Comparison of ENCODE assay signal across 8 cellular contexts in genomic region chr19:20776083-20777076, GRCh38. TPM values are rescaled to one million over a fixed set of nuclear protein-coding genes. Genes with fewer than 3 reads are reported as not detected.
DNase-seq lines count a peak whose midpoint lies in the region; ATAC-seq and TF ChIP-seq lines count a peak whose summit lies in the region.

Gene ZNF66, plus strand, starts transcription at chr19:20776304. Its CDS starts 144 bp downstream, at chr19:20776448.

- no peaks in the 10 kb centered on the region for H3K27me3 ChIP-seq in CD8-positive, alpha-beta T cell (ENCODE audit: insufficient read depth, low read length)
- H3K27me3 ChIP-seq in OCI-LY1 (ENCODE audit: insufficient read depth, low read length) (no peaks in the 10 kb centered on the region), mucosa of rectum (ENCODE audit: control insufficient read depth in 2 of 2, insufficient read depth in 2 of 2, low read length in 2 of 2) (no peaks in the 10 kb centered on the region)

- peaks cover 31% of the 10 kb centered on the region for H3K36me3 Mint-ChIP-seq in CD8-positive, alpha-beta T cell

- peak within 1 kb of the TSS; percentile 89 for H3K27ac ChIP-seq in CD8-positive, alpha-beta T cell (ENCODE audit: low read depth, low read length)
- peak within 1 kb of the TSS; percentile 45 for H3K27ac ChIP-seq in OCI-LY1 (ENCODE audit: low read depth, low read length, poor library complexity, severe bottlenecking)
- peak within 1 kb of the TSS; percentile 60 to 70 for H3K27ac ChIP-seq in mucosa of rectum (ENCODE audit: low read depth in 2 of 2, low read length in 2 of 2)

- H3K4me1 ChIP-seq in CD8-positive, alpha-beta T cell (ENCODE audit: insufficient read depth, low read length): no peaks in the 10 kb centered on the region
- H3K4me1 ChIP-seq in OCI-LY1 (ENCODE audit: insufficient read depth, low read length, severe bottlenecking) (peaks cover 5% of the 10 kb centered on the region), mucosa of rectum (ENCODE audit: control insufficient read depth in 2 of 2, insufficient read depth in 2 of 2, low read length in 2 of 2) (no peaks in the 10 kb centered on the region)

- CTCF ChIA-PET in CD8-positive, alpha-beta T cell (lab: Charles Lee): no interaction called here

- H2AFZ ChIP-seq in OCI-LY1 (ENCODE audit: low read length): no peak within 1 kb of the TSS

- no peaks in the 10 kb centered on the region for H3K9me2 ChIP-seq in OCI-LY1 (ENCODE audit: low read depth, low read length)

- intact Hi-C loops in CD8-positive, alpha-beta T cell (cut with DNase I, micrococcal nuclease): loop anchor here (1.0 to 10.0 kb wide), 13 partner anchors 114 to 1076 kb away; partner anchors contain the start of genes ZNF430 (in 2 of the 2), ZNF626 (in 2 of the 2), ZNF85 (in 2 of the 2) and ZNF431 (in 1 of the 2)

- peak; percentile 98 for ATAC-seq in CD8-positive, alpha-beta T cell
- peak; percentile 93 for ATAC-seq in GM19438 (IDR thresholded peaks at IDR 0.05; ENCODE audit: low read depth, unreplicated experiment)

- peak within 1 kb of the TSS; percentile 83 for H3K9ac ChIP-seq in OCI-LY1 (ENCODE audit: low read length)
- H3K9ac ChIP-seq in mucosa of rectum (ENCODE audit: low read depth in 1 of 2, low read length in 2 of 2): peak within 1 kb of the TSS; percentile 84

- TF ChIP-seq POLR2A in erythroblast (IDR thresholded peaks at IDR 0.05; ENCODE audit: low read length): peak; percentile 65

- DNase-seq in CD8-positive, alpha-beta T cell: peak; percentile 88 to 95 (median 92)
- DNase-seq in HK-2 (ENCODE audit: unreplicated experiment) (peak; percentile 98), activated T-cell treated with anti-CD3 and anti-CD28 coated beads for 4 hours (peak; percentile 92), erythroblast (lab: John Stamatoyannopoulos, UW) (peak; percentile 91 to 92)
- peak; percentile 86 to 87 for DNase-seq in stimulated activated CD8-positive, alpha-beta memory T cell treated with anti-CD3 and anti-CD28 coated beads, Interleukin-4, amount 100 ng/mL, for 4 hours (ENCODE audit: low read depth in 2 of 2, low spot score in 1 of 2)

- POLR2A ChIA-PET in CD8-positive, alpha-beta T cell (lab: Charles Lee): interaction anchor here (0.6 to 2.7 kb wide), 16 partner anchors 11 to 1060 kb away, joined by 3 to 24 read pairs (median 5); partner anchors contain the start of genes ZNF429, ZNF43, ZNF430 and ZNF431

- TF ChIP-seq CTCF in CD8-positive, alpha-beta T cell (IDR thresholded peaks at IDR 0.05): no peak
- no peak for TF ChIP-seq CTCF in OCI-LY1 (IDR thresholded peaks at IDR 0.05; ENCODE audit: low read length)

- no peaks in the 10 kb centered on the region for H3K36me3 ChIP-seq in CD8-positive, alpha-beta T cell (ENCODE audit: insufficient read depth, low read length)
- H3K36me3 ChIP-seq in OCI-LY1 (ENCODE audit: insufficient read depth, low read length) (peaks cover 29% of the 10 kb centered on the region), mucosa of rectum (ENCODE audit: control insufficient read depth in 2 of 2, insufficient read depth in 2 of 2, low read length in 2 of 2) (peaks cover 3 to 4% of the 10 kb centered on the region in 2 donors)

- H3K9me3 Mint-ChIP-seq in CD8-positive, alpha-beta T cell: no peaks in the 10 kb centered on the region

- peak within 1 kb of the TSS; percentile 83 for H3K4me2 ChIP-seq in OCI-LY1 (ENCODE audit: low read length)

- peaks cover 10% of the 10 kb centered on the region; the same call in 1 of the 2 replicates for H3K79me2 ChIP-seq in OCI-LY1 (ENCODE audit: insufficient read depth, low read length)

- peak within 1 kb of the TSS; percentile 99 for H3K4me3 ChIP-seq in CD8-positive, alpha-beta T cell (ENCODE audit: low read depth, low read length)
- peak within 1 kb of the TSS; percentile 98 for H3K4me3 ChIP-seq in OCI-LY1 (ENCODE audit: low read depth, low read length, poor library complexity, severe bottlenecking)
- peak within 1 kb of the TSS; percentile 92 to 96 for H3K4me3 ChIP-seq in mucosa of rectum (ENCODE audit: low read length in 2 of 2)

- H3K9me3 ChIP-seq in CD8-positive, alpha-beta T cell (ENCODE audit: low read length): no peaks in the 10 kb centered on the region
- H3K9me3 ChIP-seq in OCI-LY1 (ENCODE audit: low read length) (0 out of 2 replicates have a peak, but pooled peaks cover 4% of the 10 kb centered on the region), mucosa of rectum (ENCODE audit: control insufficient read depth in 2 of 2, low read length in 2 of 2) (no peaks in the 10 kb centered on the region)

- H3K27me3 Mint-ChIP-seq in CD8-positive, alpha-beta T cell (ENCODE audit: low read depth): no peaks in the 10 kb centered on the region

- peaks cover 33% of the 10 kb centered on the region for H3K4me1 Mint-ChIP-seq in CD8-positive, alpha-beta T cell (ENCODE audit: low read depth)

- H3F3A ChIP-seq in OCI-LY1 (ENCODE audit: insufficient read depth, low read length): no peaks in the 10 kb centered on the region

- H4K20me1 ChIP-seq in OCI-LY1 (ENCODE audit: insufficient read depth, low read length): no peaks in the 10 kb centered on the region

- H3K4me3 Mint-ChIP-seq in CD8-positive, alpha-beta T cell: peak within 1 kb of the TSS; percentile 99

- H3K27ac Mint-ChIP-seq in CD8-positive, alpha-beta T cell: peak within 1 kb of the TSS; percentile 97

RNA-seq across cellular contexts. Expression of gene ZNF66, which starts in this region (rescaled TPM):
- total RNA-seq in CD8-positive, alpha-beta T cell: 1 to 10 TPM; 7.3 to 8.2 TPM

Comparison
In these comparisons a context has a peak if more than half of its experiments do, and no peak if none do; other contexts are left out.
1. Peak in every context shown above with its lines: DNase-seq, ATAC-seq, H3K4me3 ChIP-seq and H3K27ac ChIP-seq.